In the genomic region with DNA sequence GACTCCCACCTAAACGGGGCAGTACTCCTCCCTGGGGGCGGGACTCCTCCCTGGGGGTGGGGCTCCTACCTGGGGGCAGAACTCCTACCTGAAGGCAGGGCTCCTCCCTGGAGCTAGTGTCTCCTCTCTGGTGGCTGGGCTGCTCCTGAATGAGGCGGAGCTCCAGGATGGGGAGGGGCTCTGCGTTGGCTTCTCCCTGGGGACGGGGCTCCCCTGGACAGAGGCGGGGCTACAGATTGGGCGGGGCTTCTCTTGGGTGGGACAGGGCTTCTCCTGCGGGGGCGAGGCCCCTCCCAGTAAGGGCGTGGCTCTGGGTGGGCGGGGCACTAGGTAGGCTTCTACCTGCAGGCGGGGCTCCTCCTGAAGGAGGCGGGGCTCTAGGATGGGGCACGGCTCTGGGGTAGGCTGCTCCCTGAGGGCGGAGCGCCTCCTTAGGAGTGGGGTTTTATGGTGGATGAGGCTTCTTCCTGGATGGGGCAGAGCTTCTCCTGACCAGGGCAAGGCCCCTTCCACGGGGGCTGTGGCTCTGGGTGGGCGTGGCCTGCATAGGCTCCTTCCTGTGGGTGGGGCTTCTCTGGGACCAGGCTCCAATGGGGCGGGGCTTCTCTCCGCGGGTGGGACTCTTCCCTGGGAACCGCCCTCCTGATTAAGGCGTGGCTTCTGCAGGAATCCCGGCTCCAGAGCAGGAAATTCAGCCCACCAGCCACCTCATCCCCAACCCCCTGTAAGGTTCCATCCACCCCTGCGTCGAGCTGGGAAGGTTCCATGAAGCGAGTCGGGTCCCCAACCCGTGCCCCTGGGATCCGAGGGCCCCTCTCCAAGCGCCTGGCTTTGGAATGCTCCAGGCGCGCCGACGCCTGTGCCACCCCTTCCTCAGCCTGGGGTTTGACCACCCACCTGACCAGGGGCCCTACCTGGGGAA, we compare ENCODE assay signal across 8 cellular contexts. TPM values are rescaled to one million over a fixed set of nuclear protein-coding genes. Genes with fewer than 3 reads are reported as not detected.
DNase-seq lines count a peak whose midpoint lies in the region; ATAC-seq, FAIRE-seq and TF ChIP-seq lines count a peak whose summit lies in the region.

No MANE protein-coding gene starts in this region.

- peaks cover 7 to 9% of the 10 kb centered on the region in 2 donors for H3K4me1 Mint-ChIP-seq in immature natural killer cell

- no peaks in the 10 kb centered on the region for H3K9me3 ChIP-seq in RWPE2 (ENCODE audit: severe bottlenecking)

- peaks cover 11 to 21% (median 20%) of the 10 kb centered on the region in 3 donors for H3K27me3 Mint-ChIP-seq in immature natural killer cell (ENCODE audit: low read depth in 3 of 3)

- no peak for TF ChIP-seq CTCF in RWPE2 (IDR thresholded peaks at IDR 0.05; ENCODE audit: poor library complexity, severe bottlenecking)

- H3K27me3 ChIP-seq in H7 (ENCODE audit: control insufficient read depth, insufficient read depth, low read length) = peaks cover 64% of the 10 kb centered on the region
- H3K27me3 ChIP-seq in RWPE2 (ENCODE audit: insufficient read depth, poor library complexity, severe bottlenecking) = no peaks in the 10 kb centered on the region

- no peaks in the 10 kb centered on the region for H3K9me3 Mint-ChIP-seq in immature natural killer cell

- H3K27ac ChIP-seq in RWPE2 (ENCODE audit: poor library complexity, severe bottlenecking) (peak overlapping the region; percentile 52), substantia nigra (ENCODE audit: low read depth, low read length, poor library complexity, severe bottlenecking) (no peak overlapping the region)

- peaks cover 0 to 4% (median 0%) of the 10 kb centered on the region in 3 donors for H3K36me3 Mint-ChIP-seq in immature natural killer cell

- H3K4me3 Mint-ChIP-seq in immature natural killer cell = peak overlapping the region; percentile 69 to 77 (median 73)

- DNase-seq in H7 (peak; percentile 99), RWPE2 (ENCODE audit: low spot score) (peak; percentile 91), immature natural killer cell (peak; percentile 41 to 52 (median 44)), NCI-H2196 (lab: John Stamatoyannopoulos, UW; ENCODE audit: unreplicated experiment) (no peak), urothelium cell line (ENCODE audit: low spot score) (no peak), substantia nigra (lab: John Stamatoyannopoulos, UW) (no peak)
- peak; percentile 66 for DNase-seq in activated naive CD4-positive, alpha-beta T cell treated with anti-CD3 and anti-CD28 coated beads, Interleukin-2, amount 50 U/mL, for 16 hours
- DNase-seq in stimulated activated CD4-positive, alpha-beta T cell treated with anti-CD3 and anti-CD28 coated beads, Interleukin-2, amount 100 ng/mL, for 4 hours (ENCODE audit: low read depth) = peak; percentile 56

- no peaks in the 10 kb centered on the region for H3K4me1 ChIP-seq in RWPE2 (ENCODE audit: insufficient read depth, poor library complexity, severe bottlenecking)

- H3K36me3 ChIP-seq in H7 (replicated peaks; ENCODE audit: control insufficient read depth, insufficient read depth, low read length) (no peaks in the 10 kb centered on the region), RWPE2 (ENCODE audit: low read depth) (no peaks in the 10 kb centered on the region)

- H3K27ac Mint-ChIP-seq in immature natural killer cell = peak overlapping the region in 2 of 6 donors; percentile 40 to 62

- no peak for FAIRE-seq in urothelium cell line (lab: Jason Lieb, UNC)

- peak; percentile 84 for ATAC-seq in RWPE2 (ENCODE audit: low read depth)

- peak overlapping the region; percentile 68 for H3K4me3 ChIP-seq in H7 (ENCODE audit: insufficient read depth, low read depth, low read length)
- peak overlapping the region; percentile 48 for H3K4me3 ChIP-seq in RWPE2 (ENCODE audit: severe bottlenecking)

RNA-seq across cellular contexts. Expression of a gene that starts 22.7 kb away (rescaled TPM):
- total RNA-seq in H7 (2014; rRNA removed; shearing (Covaris generic)) = 292 and 326 TPM in 2 replicates
- 100 to 1,000 TPM; 533 to 916 (median 674) TPM for polyA plus RNA-seq in immature natural killer cell

RNA-seq across cellular contexts. Expression of a gene that starts 43.3 kb away (rescaled TPM):
- total RNA-seq in H7 (2014; rRNA removed; shearing (Covaris generic)) = 38.9 and 45.7 TPM in 2 replicates
- 10 to 100 TPM in 2 of 3 donors, 1 to 10 TPM in 1; 1.8 to 21.7 (median 16.6) TPM for polyA plus RNA-seq in immature natural killer cell

RNA-seq across cellular contexts. Expression of a gene that starts 49.3 kb away (rescaled TPM):
- 109 and 172 TPM in 2 replicates for total RNA-seq in H7 (2014; rRNA removed; shearing (Covaris generic))
- polyA plus RNA-seq in immature natural killer cell = 100 to 1,000 TPM; 125 to 230 (median 129) TPM

RNA-seq across cellular contexts. Expression of a gene that starts 53.0 kb away (rescaled TPM):
- 0.31 and 0.33 TPM in 2 replicates for total RNA-seq in H7 (2014; rRNA removed; shearing (Covaris generic))
- not detected for polyA plus RNA-seq in immature natural killer cell

Comparison
In these comparisons a context has a peak if more than half of its experiments do, and no peak if none do; other contexts are left out.
1. DNase-seq: peak in H7 (single experiment), RWPE2 (single experiment), activated naive CD4-positive, alpha-beta T cell treated with anti-CD3 and anti-CD28 coated beads, Interleukin-2, amount 50 U/mL, for 16 hours (single experiment), immature natural killer cell (3 of 3) and stimulated activated CD4-positive, alpha-beta T cell treated with anti-CD3 and anti-CD28 coated beads, Interleukin-2, amount 100 ng/mL, for 4 hours (single experiment); none in NCI-H2196 (single experiment), urothelium cell line (single experiment) and substantia nigra (0 of 49).